Comparison of ENCODE assay signal across 27 cellular contexts in genomic region chr19:42099336-42099925, GRCh38. TPM values are rescaled to one million over a fixed set of nuclear protein-coding genes. Genes with fewer than 3 reads are reported as not detected.
DNase-seq lines count a peak whose midpoint lies in the region; ATAC-seq and TF ChIP-seq lines count a peak whose summit lies in the region.
"Had no signal": no experiment of that assay in that cellular context is flagged by ENCODE, and none has a peak within 500 bp of the region (broad histone marks: within the 10 kb centered on the region; RNA-seq: fewer than 3 reads in every experiment).

No MANE protein-coding gene starts in this region.

- no peak for TF ChIP-seq POLR2A in GM18505 (IDR thresholded peaks at IDR 0.05; ENCODE audit: borderline replicate concordance, extremely low read depth, insufficient read depth, insufficient read length)

- TF ChIP-seq CTCF in osteoblast (IDR thresholded peaks at IDR 0.05; ENCODE audit: extremely low read depth, low read depth, low read length): no peak
- no peak for TF ChIP-seq CTCF in hepatocyte (IDR thresholded peaks at IDR 0.05; ENCODE audit: poor library complexity)
- TF ChIP-seq CTCF in brain microvascular endothelial cell (IDR thresholded peaks at IDR 0.05; ENCODE audit: low read depth, low read length, missing control alignments): no peak

- H3K4me2 ChIP-seq in osteoblast (ENCODE audit: insufficient read depth, low read length) (no peak overlapping the region), hepatocyte (no peak overlapping the region)
- H3K4me2 ChIP-seq: BLaER1 treated with 17β-estradiol and CSF1 and Interleukin-3, amounts not matched to agents 10 nM and 100 nM had no signal

- H3K27ac ChIP-seq in osteoblast (ENCODE audit: low read depth, low read length): no peak overlapping the region
- no peak overlapping the region for H3K27ac ChIP-seq in hepatocyte
- H3K27ac ChIP-seq in brain microvascular endothelial cell: no peak overlapping the region
- H3K27ac ChIP-seq: BLaER1 treated with 17β-estradiol and CSF1 and Interleukin-3, amounts not matched to agents 10 nM and 100 nM; cardiac muscle cell; gastrocnemius medialis; HL-60; left lung; tibial nerve had no signal

- ATAC-seq in GM18505 (IDR thresholded peaks at IDR 0.05; ENCODE audit: unreplicated experiment): no peak
- ATAC-seq: gastrocnemius medialis; GM12878; left lung; naive thymus-derived CD8-positive, alpha-beta T cell; PC-3 had no signal

- no peaks in the 10 kb centered on the region for H3K36me3 ChIP-seq in osteoblast (ENCODE audit: insufficient read depth, low read length)
- H3K36me3 ChIP-seq in hepatocyte (replicated peaks; ENCODE audit: insufficient read depth, low read depth): no peaks in the 10 kb centered on the region
- peaks cover 4% of the 10 kb centered on the region for H3K36me3 ChIP-seq in brain microvascular endothelial cell (replicated peaks)
- H3K36me3 ChIP-seq: cardiac muscle cell, gastrocnemius medialis, tibial nerve had no signal

- H3K79me2 ChIP-seq in osteoblast (ENCODE audit: insufficient read depth, low read length) (no peaks in the 10 kb centered on the region), hepatocyte (no peaks in the 10 kb centered on the region)

- H3K4me1 ChIP-seq in osteoblast (ENCODE audit: insufficient read depth, low read length): no peaks in the 10 kb centered on the region
- H3K4me1 ChIP-seq in hepatocyte (ENCODE audit: insufficient read depth): no peaks in the 10 kb centered on the region
- H3K4me1 ChIP-seq: gastrocnemius medialis, left lung had no signal

- no peaks in the 10 kb centered on the region for H3K9me2 ChIP-seq in hepatocyte (replicated peaks; ENCODE audit: insufficient read depth)

- H3K9me3 ChIP-seq in osteoblast (ENCODE audit: low read depth, low read length): no peaks in the 10 kb centered on the region
- no peaks in the 10 kb centered on the region for H3K9me3 ChIP-seq in hepatocyte (ENCODE audit: low read depth)
- H3K9me3 ChIP-seq: BLaER1 treated with 17β-estradiol and CSF1 and Interleukin-3, amounts not matched to agents 10 nM and 100 nM; gastrocnemius medialis; left lung; tibial nerve had no signal

- H4K20me1 ChIP-seq in osteoblast (ENCODE audit: insufficient read depth, low read length) (no peaks in the 10 kb centered on the region), hepatocyte (ENCODE audit: insufficient read depth, poor library complexity, severe bottlenecking) (no peaks in the 10 kb centered on the region)

- in situ Hi-C loops in brain microvascular endothelial cell (cut with HindIII; ENCODE audit: low pct_ligation_motif_present, low sequenced_read_pairs): no loop called here

- no peak overlapping the region for H3K4me3 ChIP-seq in osteoblast (ENCODE audit: insufficient read depth, low read length)
- H3K4me3 ChIP-seq in hepatocyte: no peak overlapping the region
- H3K4me3 ChIP-seq in brain microvascular endothelial cell (ENCODE audit: low read depth, low read length): no peak overlapping the region
- H3K4me3 ChIP-seq: BLaER1 treated with 17β-estradiol and CSF1 and Interleukin-3, amounts not matched to agents 10 nM and 100 nM; cardiac muscle cell; gastrocnemius medialis; GM12878; left lung; tibial nerve had no signal

- 60% methylated on average over 5 of the region's 6 CpGs for WGBS in hepatocyte (ENCODE audit: low lambda C conversion rate, missing lambda C conversion rate)

- H2AFZ ChIP-seq in osteoblast (ENCODE audit: low read length) (no peak overlapping the region), hepatocyte (no peak overlapping the region)

- no peaks in the 10 kb centered on the region for H3K27me3 ChIP-seq in osteoblast (ENCODE audit: insufficient read depth, low read length)
- H3K27me3 ChIP-seq in hepatocyte: peaks cover 7% of the 10 kb centered on the region
- H3K27me3 ChIP-seq in brain microvascular endothelial cell (replicated peaks): no peaks in the 10 kb centered on the region
- H3K27me3 ChIP-seq: BLaER1 treated with 17β-estradiol and CSF1 and Interleukin-3, amounts not matched to agents 10 nM and 100 nM had no signal

- peak; percentile 40 for DNase-seq in ELF-1 (ENCODE audit: low read depth, low spot score)
- DNase-seq in NCI-H2196 (lab: John Stamatoyannopoulos, UW; ENCODE audit: unreplicated experiment): peak; percentile 54
- peak; percentile 24 for DNase-seq in cerebellum (ENCODE audit: low spot score)
- DNase-seq in osteoblast (ENCODE audit: insufficient read length, low spot score, missing footprints): peak; percentile 31
- DNase-seq in hepatocyte (ENCODE audit: low spot score): no peak
- DNase-seq in brain microvascular endothelial cell: no peak
- DNase-seq: activated CD4-positive, alpha-beta T cell treated with anti-CD3 and anti-CD28 coated beads, Interleukin-2, amount 50 U/mL, for 4 hours; activated CD8-positive, alpha-beta memory T cell treated with anti-CD3 and anti-CD28 coated beads, Interleukin-2, amount 50 U/mL, for 4 hours; amygdala; Calu3; gastrocnemius medialis; Karpas-422; left lung; midbrain; naive thymus-derived CD8-positive, alpha-beta T cell; NCI-H1436 treated with DMSO at 0.1 percent for 48 hours; NCI-H2107; NCI-H510A treated with DMSO at 0.1 percent for 48 hours; SHP77 treated with DMSO at 0.1 percent for 48 hours; T-helper 9 cell had no signal

RNA-seq across cellular contexts. Expression of gene ZNF574, which starts 23.5 kb away (rescaled TPM):
- 12.4 TPM for total RNA-seq in cerebellum
- total RNA-seq in osteoblast: 13.6 and 13.8 TPM in 2 replicates
- total RNA-seq in hepatocyte: 10.7 and 11.8 TPM in 2 replicates
- 13.3 and 13.6 TPM in 2 replicates for polyA plus RNA-seq in hepatocyte

RNA-seq across cellular contexts. Expression of gene GRIK5, which starts 29.4 kb away (rescaled TPM):
- total RNA-seq in cerebellum (19.6 TPM), osteoblast (under 0.01 TPM in 2 replicates), hepatocyte (0.60 and 0.92 TPM in 2 replicates)
- 0.34 and 0.50 TPM in 2 replicates for polyA plus RNA-seq in hepatocyte
- total RNA-seq: PC-3 had no signal
- polyA plus RNA-seq: naive thymus-derived CD8-positive, alpha-beta T cell had no signal

RNA-seq across cellular contexts. Expression of gene POU2F2, which starts 32.8 kb away (rescaled TPM):
- total RNA-seq in cerebellum (3.7 TPM), osteoblast (under 0.01 and 0.88 TPM in 2 replicates), hepatocyte (0.16 TPM in 1 of 2 replicates, not detected in the other)
- polyA plus RNA-seq in hepatocyte: 0.15 and 0.52 TPM in 2 replicates
- total RNA-seq: cardiac muscle cell had no signal

Comparison
In these comparisons a context has a peak if more than half of its experiments do, and no peak if none do; other contexts are left out.
1. DNase-seq: peak in ELF-1 (single experiment), NCI-H2196 (single experiment), cerebellum (single experiment) and osteoblast (single experiment); none in hepatocyte (single experiment) and brain microvascular endothelial cell (single experiment).
2. RNA of gene GRIK5, which starts 29.4 kb away (total RNA-seq): 19.6 TPM in cerebellum (single experiment); 0.60 to 0.92 TPM in hepatocyte and under 0.01 TPM in osteoblast; every median in the first group is over 10 times any median in the second.